ENCODE assay signal across 8 cellular contexts in genomic region chr3:17894434-17895060, GRCh38.
A peak's percentile ranks its signal among the peaks of the same experiment; 100 is the strongest.
DNase-seq lines count a peak whose midpoint lies in the region; ATAC-seq, FAIRE-seq and TF ChIP-seq lines count a peak whose summit lies in the region.

No MANE protein-coding gene starts in this region.

- no peaks in the 10 kb centered on the region for H3K27me3 ChIP-seq in SK-N-SH (ENCODE audit: insufficient read depth)

- no peaks in the 10 kb centered on the region for H3K9me3 ChIP-seq in A549
- H3K9me3 ChIP-seq in SK-N-SH: no peaks in the 10 kb centered on the region

- DNase-seq in A549 (ENCODE audit: low read depth in 1 of 2, low spot score in 1 of 2) (peak in 1 of 2 experiments; percentile 62), SK-N-SH (no peak), endothelial cell (ENCODE audit: low spot score) (peak; percentile 79), renal cortical epithelial cell (ENCODE audit: low read depth) (peak; percentile 59), 8988T (no peak)

- FAIRE-seq in A549 (lab: Jason Lieb, UNC): no peak

- peaks cover 11% of the 10 kb centered on the region for H3K4me1 Mint-ChIP-seq in endothelial cell (ENCODE audit: unreplicated experiment)

- no peak for TF ChIP-seq EP300 in A549 (IDR thresholded peaks at IDR 0.05)
- TF ChIP-seq EP300 in SK-N-SH (IDR thresholded peaks at IDR 0.05; ENCODE audit: borderline replicate concordance in 1 of 2, low read depth in 1 of 2, low read length in 1 of 2): no peak

- TF ChIP-seq CTCF in A549 (IDR thresholded peaks at IDR 0.05) (peak; percentile 40), SK-N-SH (IDR thresholded peaks at IDR 0.05) (peak; percentile 68), endothelial cell (IDR thresholded peaks at IDR 0.05; ENCODE audit: unreplicated experiment) (peak; percentile 56)

- no peak overlapping the region for H3K9ac ChIP-seq in SK-N-SH

- no peak overlapping the region for H3K4me2 ChIP-seq in A549
- no peak overlapping the region for H3K4me2 ChIP-seq in SK-N-SH

- CTCF ChIA-PET in A549 (lab: Yijun Ruan, JAX): interaction anchor here (0.6 to 2.5 kb wide), 19 partner anchors 11 to 551 kb away, joined by 3 to 16 read pairs (median 3); no protein-coding TSS in a partner anchor
- CTCF ChIA-PET in SK-N-SH (lab: Yijun Ruan, JAX): interaction anchor here (0.6 to 1.5 kb wide), 8 partner anchors 13 to 1093 kb away, joined by 3 to 4 read pairs (median 3); no protein-coding TSS in a partner anchor

- no peaks in the 10 kb centered on the region for H3K36me3 Mint-ChIP-seq in endothelial cell (ENCODE audit: low read depth, unreplicated experiment)

- H3K27me3 Mint-ChIP-seq in endothelial cell (ENCODE audit: unreplicated experiment): no peaks in the 10 kb centered on the region

- no peak overlapping the region for H3K27ac Mint-ChIP-seq in endothelial cell (ENCODE audit: unreplicated experiment)

- H3K9me2 ChIP-seq in SK-N-SH: no peaks in the 10 kb centered on the region

- POLR2A ChIA-PET in A549 (lab: Yijun Ruan, JAX): no interaction called here
- POLR2A ChIA-PET in SK-N-SH (lab: Yijun Ruan, JAX): no interaction called here

- no peaks in the 10 kb centered on the region for H3F3A ChIP-seq in SK-N-SH (replicated peaks; ENCODE audit: insufficient read depth)

- TF ChIP-seq RAD21 in A549 (conservative IDR thresholded peaks at IDR 0.05 in 1 of 2, IDR thresholded peaks at IDR 0.05 in 1 of 2) (peak; percentile 70 to 74), SK-N-SH (IDR thresholded peaks at IDR 0.05; ENCODE audit: low read length) (peak; percentile 78)

- H3K4me1 ChIP-seq in A549 (no peaks in the 10 kb centered on the region), SK-N-SH (ENCODE audit: control insufficient read depth in 1 of 2, insufficient read depth in 2 of 2, low read depth in 1 of 2, low read length in 1 of 2) (no peaks in the 10 kb centered on the region; a peak in 1 of 4 replicates)

- no peaks in the 10 kb centered on the region for H3K36me3 ChIP-seq in SK-N-SH (replicated peaks in 1 of 2; ENCODE audit: control insufficient read depth in 1 of 2, insufficient read depth in 2 of 2, low read length in 1 of 2)

- no peak overlapping the region for H3K4me3 ChIP-seq in A549
- no peak overlapping the region for H3K4me3 ChIP-seq in SK-N-SH (ENCODE audit: low read depth in 2 of 2, low read length in 1 of 2)

- no peak for TF ChIP-seq POLR2A in A549 (IDR thresholded peaks at IDR 0.05; ENCODE audit: low read length)

- H3K27ac ChIP-seq in A549: no peak overlapping the region
- H3K27ac ChIP-seq in SK-N-SH (ENCODE audit: low read depth in 2 of 2, low read length in 1 of 2): no peak overlapping the region

- H2AFZ ChIP-seq in SK-N-SH (ENCODE audit: low read depth): no peak overlapping the region

- H4K20me1 ChIP-seq in SK-N-SH (ENCODE audit: insufficient read depth): no peaks in the 10 kb centered on the region

- no peaks in the 10 kb centered on the region for H3K79me2 ChIP-seq in SK-N-SH (ENCODE audit: insufficient read depth)

- peak; percentile 47 to 83; a peak in 4 of 6 replicates for ATAC-seq in A549
- peak; percentile 75 for ATAC-seq in GM18499 (IDR thresholded peaks at IDR 0.05; ENCODE audit: insufficient read depth, unreplicated experiment)
- ATAC-seq in HG03469 (IDR thresholded peaks at IDR 0.05; ENCODE audit: unreplicated experiment): peak; percentile 72
- no peak for ATAC-seq in GM19455 (IDR thresholded peaks at IDR 0.05; ENCODE audit: unreplicated experiment)

- WGBS in A549 (ENCODE audit: missing lambda C conversion rate): 0% methylated on average over 1 of the region's 1 CpG
- 8% methylated on average over 1 of the region's 1 CpG for WGBS in SK-N-SH (ENCODE audit: low lambda C conversion rate)

- no peaks in the 10 kb centered on the region for H3K9me3 Mint-ChIP-seq in endothelial cell (ENCODE audit: unreplicated experiment)

- H3K4me3 Mint-ChIP-seq in endothelial cell (ENCODE audit: unreplicated experiment): no peak overlapping the region

TF ChIP-seq in A549, 52 proteins besides CTCF, POLR2A, EP300 and RAD21:
- TF ChIP-seq SMC3 (IDR thresholded peaks at IDR 0.05) (peak; percentile 48; the same call in 2 of the 3 replicates), GATA3 (IDR thresholded peaks at IDR 0.05; ENCODE audit: borderline replicate concordance) (no peak)

TF ChIP-seq in SK-N-SH, 30 proteins besides CTCF, POLR2A, EP300 and RAD21:
- no peak for TF ChIP-seq CHD2 (IDR thresholded peaks at IDR 0.05; ENCODE audit: low read length, partially characterized antibody)
- TF ChIP-seq SMC3 (IDR thresholded peaks at IDR 0.05; ENCODE audit: low read depth, low read length): peak; percentile 67

Comparison
In these comparisons a context has a peak if more than half of its experiments do, and no peak if none do; other contexts are left out.
1. DNase-seq: peak in endothelial cell (single experiment) and renal cortical epithelial cell (single experiment); none in SK-N-SH (single experiment) and 8988T (single experiment).
2. Of the 12 proteins assayed by ChIP-seq in both A549 and SK-N-SH: peak only in A549: none; only in SK-N-SH: none; in both: CTCF, RAD21 and SMC3; in neither: 9.
3. Peak in every context shown above with its lines, with median percentiles within 50 percentile points of each other: CTCF ChIP-seq.